2 cellular contexts compared by ENCODE assay signal in the genomic region with DNA sequence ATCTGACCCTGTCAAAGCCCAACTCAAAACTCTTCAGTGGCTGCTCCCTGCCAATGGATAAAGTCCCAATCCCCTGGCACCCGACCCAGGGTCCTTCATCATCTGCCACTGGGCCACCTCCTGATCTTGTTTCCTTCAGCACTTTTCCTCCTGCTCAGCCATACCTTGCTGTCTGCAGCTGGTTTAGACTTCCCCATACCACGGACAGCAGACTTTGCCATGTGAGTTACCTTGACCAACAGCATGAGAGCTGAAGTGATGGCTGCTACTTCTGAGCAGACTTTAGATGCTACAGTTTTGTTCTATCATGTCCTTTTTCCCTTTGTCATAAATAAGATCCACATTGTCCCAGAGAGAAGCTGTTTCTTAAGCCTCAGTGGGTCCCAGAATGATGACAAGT.
TF ChIP-seq lines count a peak whose summit lies in the region.

No MANE protein-coding gene starts in this region.

TF ChIP-seq in IMR-90, 13 proteins besides CTCF, POLR2A, EP300 and RAD21:
- TF ChIP-seq MAFK (IDR thresholded peaks at IDR 0.05; ENCODE audit: low read depth, low read length) (no peak), RFX5 (IDR thresholded peaks at IDR 0.05; ENCODE audit: low read depth, low read length) (no peak), MAZ (IDR thresholded peaks at IDR 0.05; ENCODE audit: borderline replicate concordance, low read depth, low read length) (no peak), CEBPB (IDR thresholded peaks at IDR 0.05; ENCODE audit: low read depth, low read length) (no peak), BHLHE40 (IDR thresholded peaks at IDR 0.05; ENCODE audit: low read depth, low read length) (no peak)
TF ChIP-seq in IMR-90: peak in this region for 0.

TF ChIP-seq in WTC11, 78 proteins besides CTCF, POLR2A, EP300 and RAD21:
- TF ChIP-seq, protein P1, sequence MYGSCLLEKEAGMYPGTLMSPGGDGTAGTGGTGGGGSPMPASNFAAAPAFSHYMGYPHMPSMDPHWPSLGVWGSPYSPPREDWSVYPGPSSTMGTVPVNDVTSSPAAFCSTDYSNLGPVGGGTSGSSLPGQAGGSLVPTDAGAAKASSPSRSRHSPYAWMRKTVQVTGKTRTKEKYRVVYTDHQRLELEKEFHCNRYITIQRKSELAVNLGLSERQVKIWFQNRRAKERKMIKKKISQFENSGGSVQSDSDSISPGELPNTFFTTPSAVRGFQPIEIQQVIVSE (CRISPR knock-in tag; IDR thresholded peaks at IDR 0.05; ENCODE audit: borderline replicate concordance) = no peak
- TF ChIP-seq, protein P2, sequence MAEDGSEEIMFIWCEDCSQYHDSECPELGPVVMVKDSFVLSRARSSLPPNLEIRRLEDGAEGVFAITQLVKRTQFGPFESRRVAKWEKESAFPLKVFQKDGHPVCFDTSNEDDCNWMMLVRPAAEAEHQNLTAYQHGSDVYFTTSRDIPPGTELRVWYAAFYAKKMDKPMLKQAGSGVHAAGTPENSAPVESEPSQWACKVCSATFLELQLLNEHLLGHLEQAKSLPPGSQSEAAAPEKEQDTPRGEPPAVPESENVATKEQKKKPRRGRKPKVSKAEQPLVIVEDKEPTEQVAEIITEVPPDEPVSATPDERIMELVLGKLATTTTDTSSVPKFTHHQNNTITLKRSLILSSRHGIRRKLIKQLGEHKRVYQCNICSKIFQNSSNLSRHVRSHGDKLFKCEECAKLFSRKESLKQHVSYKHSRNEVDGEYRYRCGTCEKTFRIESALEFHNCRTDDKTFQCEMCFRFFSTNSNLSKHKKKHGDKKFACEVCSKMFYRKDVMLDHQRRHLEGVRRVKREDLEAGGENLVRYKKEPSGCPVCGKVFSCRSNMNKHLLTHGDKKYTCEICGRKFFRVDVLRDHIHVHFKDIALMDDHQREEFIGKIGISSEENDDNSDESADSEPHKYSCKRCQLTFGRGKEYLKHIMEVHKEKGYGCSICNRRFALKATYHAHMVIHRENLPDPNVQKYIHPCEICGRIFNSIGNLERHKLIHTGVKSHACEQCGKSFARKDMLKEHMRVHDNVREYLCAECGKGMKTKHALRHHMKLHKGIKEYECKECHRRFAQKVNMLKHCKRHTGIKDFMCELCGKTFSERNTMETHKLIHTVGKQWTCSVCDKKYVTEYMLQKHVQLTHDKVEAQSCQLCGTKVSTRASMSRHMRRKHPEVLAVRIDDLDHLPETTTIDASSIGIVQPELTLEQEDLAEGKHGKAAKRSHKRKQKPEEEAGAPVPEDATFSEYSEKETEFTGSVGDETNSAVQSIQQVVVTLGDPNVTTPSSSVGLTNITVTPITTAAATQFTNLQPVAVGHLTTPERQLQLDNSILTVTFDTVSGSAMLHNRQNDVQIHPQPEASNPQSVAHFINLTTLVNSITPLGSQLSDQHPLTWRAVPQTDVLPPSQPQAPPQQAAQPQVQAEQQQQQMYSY (CRISPR knock-in tag; IDR thresholded peaks at IDR 0.05) = no peak
- TF ChIP-seq ATF1 (CRISPR knock-in tag; IDR thresholded peaks at IDR 0.05) (no peak), JAZF1 (CRISPR knock-in tag; IDR thresholded peaks at IDR 0.05) (no peak), JUN (CRISPR knock-in tag; IDR thresholded peaks at IDR 0.05) (no peak)
TF ChIP-seq in WTC11: peak in this region for 0.
